ENCODE assay signal across 1 cellular context in genomic region chr1:31910933-31911332, GRCh38.
TF ChIP-seq lines count a peak whose summit lies in the region.

No MANE protein-coding gene starts in this region.

TF ChIP-seq in GM12878, 131 proteins besides CTCF, POLR2A, EP300 and RAD21 (continued from another document and continues in another):
- TF ChIP-seq SMAD5 (IDR thresholded peaks at IDR 0.05; ENCODE audit: low read depth) (no peak), NFXL1 (IDR thresholded peaks at IDR 0.05; ENCODE audit: borderline replicate concordance) (no peak), PKNOX1 (IDR thresholded peaks at IDR 0.05) (0 out of 2 replicates have a peak, but pooled peaks have one; percentile 10), CBX5 (IDR thresholded peaks at IDR 0.05; ENCODE audit: low read depth) (no peak), REST (IDR thresholded peaks at IDR 0.05; ENCODE audit: low read depth, low read length) (no peak), PML (IDR thresholded peaks at IDR 0.05; ENCODE audit: low read length) (no peak; the same call in 1 of the 2 replicates), EGR1 (IDR thresholded peaks at IDR 0.05; ENCODE audit: borderline replicate concordance in 1 of 2, low read depth in 2 of 2, low read length in 2 of 2) (no peak), ZNF622 (IDR thresholded peaks at IDR 0.05) (no peak), ATF7 (IDR thresholded peaks at IDR 0.05; ENCODE audit: low read depth) (no peak; the same call in 1 of the 2 replicates), CHD4 (IDR thresholded peaks at IDR 0.05) (no peak), ZNF687 (IDR thresholded peaks at IDR 0.05) (no peak), BRCA1 (IDR thresholded peaks at IDR 0.05; ENCODE audit: low read depth, low read length) (no peak), MTA2 (IDR thresholded peaks at IDR 0.05; ENCODE audit: low read depth) (peak; percentile 78), GATAD2B (conservative IDR thresholded peaks at IDR 0.05; ENCODE audit: low read depth) (no peak), IRF3 (IDR thresholded peaks at IDR 0.05) (no peak), ZBTB40 (IDR thresholded peaks at IDR 0.05; ENCODE audit: borderline replicate concordance) (no peak), ZNF384 (IDR thresholded peaks at IDR 0.05; ENCODE audit: borderline replicate concordance, low read depth, low read length) (no peak), E2F4 (IDR thresholded peaks at IDR 0.05; ENCODE audit: low read depth, low read length) (no peak), FOXK2 (IDR thresholded peaks at IDR 0.05) (no peak), RBBP5 (conservative IDR thresholded peaks at IDR 0.05) (no peak), CBX3 (IDR thresholded peaks at IDR 0.05; ENCODE audit: borderline replicate concordance, low read depth) (no peak), TCF3 (IDR thresholded peaks at IDR 0.05; ENCODE audit: borderline replicate concordance, insufficient read depth, low read depth, low read length) (0 out of 2 replicates have a peak, but pooled peaks have one; percentile 31), JUNB (IDR thresholded peaks at IDR 0.05) (peak; percentile 82), ZBTB4 (CRISPR knock-in tag; IDR thresholded peaks at IDR 0.05) (no peak), CHD2 (IDR thresholded peaks at IDR 0.05; ENCODE audit: borderline replicate concordance, low read depth, low read length) (no peak), IRF5 (IDR thresholded peaks at IDR 0.05; ENCODE audit: borderline replicate concordance) (no peak), STAT3 (IDR thresholded peaks at IDR 0.05; ENCODE audit: low read depth, low read length) (no peak), SP1 (IDR thresholded peaks at IDR 0.05; ENCODE audit: low read depth, low read length) (no peak), CHD1 (IDR thresholded peaks at IDR 0.05; ENCODE audit: low read depth, low read length) (no peak), TARDBP (IDR thresholded peaks at IDR 0.05; ENCODE audit: borderline replicate concordance) (no peak), POLR2AphosphoS2 (IDR thresholded peaks at IDR 0.05; ENCODE audit: low read depth, low read length) (no peak), MYB (IDR thresholded peaks at IDR 0.05; ENCODE audit: borderline replicate concordance, low read depth, low read length) (no peak), RFX5 (IDR thresholded peaks at IDR 0.05; ENCODE audit: low read depth, low read length) (no peak), E2F8 (IDR thresholded peaks at IDR 0.05; ENCODE audit: low read depth, partially characterized antibody) (no peak), SPI1 (IDR thresholded peaks at IDR 0.05; ENCODE audit: borderline replicate concordance, insufficient read depth, low read depth, low read length) (no peak), YY1 (IDR thresholded peaks at IDR 0.05; ENCODE audit: low read depth, low read length) (peak; percentile 57; the same call in 1 of the 2 replicates)
